Comparison of ENCODE assay signal across 1 cellular context in genomic region chr3:71318459-71318827, GRCh38.
TF ChIP-seq lines count a peak whose summit lies in the region.

No MANE protein-coding gene starts in this region.

TF ChIP-seq in IMR-90, 13 proteins besides CTCF, POLR2A, EP300 and RAD21 (continued from another document):
- no peak for TF ChIP-seq MAZ (IDR thresholded peaks at IDR 0.05; ENCODE audit: borderline replicate concordance, low read depth, low read length)
- no peak for TF ChIP-seq FOS (IDR thresholded peaks at IDR 0.05; ENCODE audit: low read depth, low read length)
- TF ChIP-seq, protein P1, sequence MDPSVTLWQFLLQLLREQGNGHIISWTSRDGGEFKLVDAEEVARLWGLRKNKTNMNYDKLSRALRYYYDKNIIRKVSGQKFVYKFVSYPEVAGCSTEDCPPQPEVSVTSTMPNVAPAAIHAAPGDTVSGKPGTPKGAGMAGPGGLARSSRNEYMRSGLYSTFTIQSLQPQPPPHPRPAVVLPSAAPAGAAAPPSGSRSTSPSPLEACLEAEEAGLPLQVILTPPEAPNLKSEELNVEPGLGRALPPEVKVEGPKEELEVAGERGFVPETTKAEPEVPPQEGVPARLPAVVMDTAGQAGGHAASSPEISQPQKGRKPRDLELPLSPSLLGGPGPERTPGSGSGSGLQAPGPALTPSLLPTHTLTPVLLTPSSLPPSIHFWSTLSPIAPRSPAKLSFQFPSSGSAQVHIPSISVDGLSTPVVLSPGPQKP (IDR thresholded peaks at IDR 0.05; ENCODE audit: borderline replicate concordance, low read depth, low read length), result no peak
- TF ChIP-seq CHD1 (IDR thresholded peaks at IDR 0.05; ENCODE audit: low read depth, low read length), result no peak
- no peak for TF ChIP-seq MXI1 (IDR thresholded peaks at IDR 0.05; ENCODE audit: borderline replicate concordance, low read depth, low read length)
- TF ChIP-seq RFX5 (IDR thresholded peaks at IDR 0.05; ENCODE audit: low read depth, low read length), result no peak
TF ChIP-seq in IMR-90: peak in this region for 0.
